Comparison of ENCODE assay signal across 21 cellular contexts in genomic region chr19:29206453-29206852, GRCh38.
"Had no signal": no experiment of that assay in that cellular context is flagged by ENCODE, and none has a peak within 500 bp of the region (broad histone marks: within the 10 kb centered on the region; RNA-seq: fewer than 3 reads in every experiment).

No MANE protein-coding gene starts in this region.

- H3K4me2 ChIP-seq: SK-N-SH had no signal

- H3K36me3 ChIP-seq: thoracic aorta had no signal

- H3K4me1 ChIP-seq: ascending aorta had no signal

- ATAC-seq: activated CD8-positive, alpha-beta memory T cell treated with anti-CD3 and anti-CD28 coated beads, Interleukin-2, amount 10 ng/mL, durations not matched to agents 7 days and 5 days; activated CD8-positive, alpha-beta T cell treated with anti-CD3 and anti-CD28 coated beads for 36 hours; left ventricle myocardium superior had no signal

- H3K9me3 ChIP-seq: ascending aorta, SK-N-SH, spleen, thoracic aorta had no signal

- DNase-seq: activated CD4-positive, alpha-beta T cell treated with anti-CD3 and anti-CD28 coated beads, Interleukin-2, amount 10 ng/mL, durations not matched to agents 7 days and 5 days; activated CD4-positive, CD25-positive, alpha-beta regulatory T cell treated with anti-CD3 and anti-CD28 coated beads, Interleukin-2, amount 50 U/mL, for 72 hours; activated CD8-positive, alpha-beta memory T cell treated with anti-CD3 and anti-CD28 coated beads, Interleukin-2, amount 10 ng/mL, durations not matched to agents 7 days and 5 days; activated CD8-positive, alpha-beta T cell treated with anti-CD3 and anti-CD28 coated beads for 36 hours; activated naive CD4-positive, alpha-beta T cell treated with anti-CD3 and anti-CD28 coated beads, Interleukin-2, amount 10 ng/mL, durations not matched to agents 7 days and 5 days; brain microvascular endothelial cell; central memory CD4-positive, alpha-beta T cell; dermis blood vessel endothelial cell; effector CD8-positive, alpha-beta T cell; foreskin melanocyte; head of caudate nucleus; hypothalamus; left ventricle myocardium superior; occipital lobe; SK-N-SH; spleen; stimulated activated CD4-positive, alpha-beta T cell treated with anti-CD3 and anti-CD28 coated beads, Interleukin-4, amount 100 ng/mL, for 1 hour; stimulated activated naive CD4-positive, alpha-beta T cell treated with Interleukin-2 at 50 U/mL for 16 hours had no signal

- H3K9ac ChIP-seq: SK-N-SH had no signal

- H3K4me3 ChIP-seq: ascending aorta, spleen, thoracic aorta had no signal

- H3K27me3 ChIP-seq: ascending aorta, brain microvascular endothelial cell, spleen had no signal

- H3K27ac ChIP-seq: ascending aorta, brain microvascular endothelial cell, thoracic aorta, VCaP had no signal
